8 cellular contexts compared by ENCODE assay signal in the genomic region with DNA sequence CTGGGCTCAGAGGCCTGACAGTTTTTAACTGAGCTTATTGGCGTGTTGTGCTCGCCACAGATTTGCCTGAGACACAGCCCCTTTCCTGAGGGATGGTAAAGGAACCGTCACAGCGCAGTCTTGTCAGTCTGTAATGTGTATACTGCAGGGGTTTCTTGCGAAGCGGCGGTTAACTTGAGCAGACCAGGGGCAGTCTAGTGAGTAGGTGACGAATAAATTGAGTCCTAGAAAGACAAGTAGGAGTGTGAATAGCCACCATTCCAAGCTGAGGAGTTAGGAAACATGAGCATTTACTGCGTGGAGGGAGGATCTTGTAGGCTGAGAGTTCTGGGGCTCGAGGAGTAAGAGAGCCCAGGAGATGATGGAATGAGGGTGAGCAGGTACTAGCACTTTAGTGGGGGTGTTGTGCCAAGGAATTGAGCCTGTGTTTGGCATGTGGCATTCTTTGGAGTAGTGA. TPM values are rescaled to one million over a fixed set of nuclear protein-coding genes. Genes with fewer than 3 reads are reported as not detected.
DNase-seq lines count a peak whose midpoint lies in the region; ATAC-seq and TF ChIP-seq lines count a peak whose summit lies in the region.

No MANE protein-coding gene starts in this region.

- TF ChIP-seq POLR2A in upper lobe of left lung (IDR thresholded peaks at IDR 0.05) = peak in 1 of 4 donors; percentile 2

- H3K27ac ChIP-seq in liver (ENCODE audit: low read depth in 1 of 2, low read length in 2 of 2) (peak overlapping the region; percentile 65 to 83), upper lobe of left lung (peak overlapping the region; percentile 94 to 98 (median 98))

- in situ Hi-C loops in astrocyte of the spinal cord (cut with HindIII; ENCODE audit: low sequenced_read_pairs) = no loop called here

- no peak for TF ChIP-seq CTCF in astrocyte of the spinal cord (IDR thresholded peaks at IDR 0.05; ENCODE audit: low read depth, low read length)
- TF ChIP-seq CTCF in liver (IDR thresholded peaks at IDR 0.05; ENCODE audit: low read depth, low read length, missing input control) = no peak
- TF ChIP-seq CTCF in upper lobe of left lung (IDR thresholded peaks at IDR 0.05) = no peak

- ATAC-seq in activated T-cell treated with anti-CD3 and anti-CD28 coated beads, Interleukin-2, amount 50 U/mL, for 4 hours = no peak
- ATAC-seq in upper lobe of left lung (ENCODE audit: low FRiP score in 2 of 2) (peak in 1 of 2 donors; percentile 16), GM21619 (IDR thresholded peaks at IDR 0.05; ENCODE audit: unreplicated experiment) (no peak)

- peak overlapping the region; percentile 8 to 32 for H3K9ac ChIP-seq in liver (ENCODE audit: low read depth in 1 of 2, low read length in 2 of 2)

- WGBS in liver = 62% methylated on average over 10 of the region's 10 CpGs
- 28 to 37% methylated on average over 10 of the region's 10 CpGs for WGBS in upper lobe of left lung, 2 donors

- peaks cover 61% of the 10 kb centered on the region for H3K4me1 Mint-ChIP-seq in activated T-cell treated with anti-CD3 and anti-CD28 coated beads, Interleukin-2, amount 50 U/mL, for 4 hours (ENCODE audit: low read depth)

- TF ChIP-seq RAD21 in liver (IDR thresholded peaks at IDR 0.05) = no peak

- H3K4me3 ChIP-seq in astrocyte of the spinal cord (ENCODE audit: low read depth, low read length) (peak overlapping the region; percentile 98), liver (ENCODE audit: low read depth in 1 of 3, low read length in 3 of 3) (peak overlapping the region in 2 of 3 donors; percentile 7 to 51), upper lobe of left lung (peak overlapping the region; percentile 47 to 94 (median 74))

- peak overlapping the region; percentile 97 for H3K4me3 Mint-ChIP-seq in activated T-cell treated with anti-CD3 and anti-CD28 coated beads, Interleukin-2, amount 50 U/mL, for 4 hours

- H3K9me3 Mint-ChIP-seq in activated T-cell treated with anti-CD3 and anti-CD28 coated beads, Interleukin-2, amount 50 U/mL, for 4 hours = no peaks in the 10 kb centered on the region

- no peaks in the 10 kb centered on the region for H3K36me3 ChIP-seq in liver (ENCODE audit: control insufficient read depth in 4 of 4, insufficient read depth in 3 of 4, low read depth in 1 of 4, low read length in 3 of 4)
- peaks cover 0 to under 1% (median 0%) of the 10 kb centered on the region in 4 donors for H3K36me3 ChIP-seq in upper lobe of left lung

- no peaks in the 10 kb centered on the region for H3K27me3 ChIP-seq in liver (ENCODE audit: control insufficient read depth in 4 of 4, insufficient read depth in 4 of 4, low read length in 3 of 4)
- H3K27me3 ChIP-seq in upper lobe of left lung = no peaks in the 10 kb centered on the region

- no peak for TF ChIP-seq EP300 in upper lobe of left lung (IDR thresholded peaks at IDR 0.05)

- H3K4me1 ChIP-seq in liver (ENCODE audit: control insufficient read depth in 4 of 4, insufficient read depth in 4 of 4, low read length in 3 of 4) = peaks cover 4 to 27% (median 23%) of the 10 kb centered on the region in 4 donors
- H3K4me1 ChIP-seq in upper lobe of left lung = peaks cover 34 to 52% (median 46%) of the 10 kb centered on the region in 4 donors

- H3K36me3 Mint-ChIP-seq in activated T-cell treated with anti-CD3 and anti-CD28 coated beads, Interleukin-2, amount 50 U/mL, for 4 hours (ENCODE audit: insufficient read depth) = peaks cover 11% of the 10 kb centered on the region

- H3K27me3 Mint-ChIP-seq in activated T-cell treated with anti-CD3 and anti-CD28 coated beads, Interleukin-2, amount 50 U/mL, for 4 hours (ENCODE audit: low read depth) = no peaks in the 10 kb centered on the region

- no peaks in the 10 kb centered on the region for H3K9me3 ChIP-seq in liver (ENCODE audit: control insufficient read depth in 4 of 4, low read length in 3 of 4)
- H3K9me3 ChIP-seq in upper lobe of left lung = no peaks in the 10 kb centered on the region

- no peak for DNase-seq in activated T-cell treated with anti-CD3 and anti-CD28 coated beads, Interleukin-2, amount 50 U/mL, for 4 hours
- no peak for DNase-seq in activated T-cell treated with anti-CD3 and anti-CD28 coated beads, Interleukin-2, amount 50 U/mL, for 1 hour
- no peak for DNase-seq in astrocyte of the spinal cord (ENCODE audit: low read depth, low spot score)
- no peak for DNase-seq in upper lobe of left lung
- no peak for DNase-seq in dedifferentiated amniotic fluid mesenchymal stem cell (ENCODE audit: extremely low spot score)
- DNase-seq in NOMO-1 treated with DMSO at 0.1 percent for 48 hours (lab: John Stamatoyannopoulos, UW; ENCODE audit: unreplicated experiment) = no peak

TF ChIP-seq in liver, 16 proteins besides CTCF, POLR2A, EP300 and RAD21:
- no peak for TF ChIP-seq GABPA (IDR thresholded peaks at IDR 0.05 in 1 of 2, conservative IDR thresholded peaks at IDR 0.05 in 1 of 2)
- TF ChIP-seq, protein P1, sequence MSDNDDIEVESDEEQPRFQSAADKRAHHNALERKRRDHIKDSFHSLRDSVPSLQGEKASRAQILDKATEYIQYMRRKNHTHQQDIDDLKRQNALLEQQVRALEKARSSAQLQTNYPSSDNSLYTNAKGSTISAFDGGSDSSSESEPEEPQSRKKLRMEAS (IDR thresholded peaks at IDR 0.05) = no peak
- no peak for TF ChIP-seq FOXA2 (IDR thresholded peaks at IDR 0.05)
- TF ChIP-seq, protein P2, sequence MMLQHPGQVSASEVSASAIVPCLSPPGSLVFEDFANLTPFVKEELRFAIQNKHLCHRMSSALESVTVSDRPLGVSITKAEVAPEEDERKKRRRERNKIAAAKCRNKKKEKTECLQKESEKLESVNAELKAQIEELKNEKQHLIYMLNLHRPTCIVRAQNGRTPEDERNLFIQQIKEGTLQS (IDR thresholded peaks at IDR 0.05) = no peak
- TF ChIP-seq TAF1 (conservative IDR thresholded peaks at IDR 0.05) = no peak
- no peak for TF ChIP-seq SP1 (IDR thresholded peaks at IDR 0.05)
- no peak for TF ChIP-seq FOXA1 (IDR thresholded peaks at IDR 0.05)
- no peak for TF ChIP-seq EGR1 (IDR thresholded peaks at IDR 0.05; ENCODE audit: low read depth in 2 of 2)
- TF ChIP-seq HNF4A (conservative IDR thresholded peaks at IDR 0.05) = no peak
- no peak for TF ChIP-seq NR2F2 (IDR thresholded peaks at IDR 0.05)
- TF ChIP-seq, protein P3, sequence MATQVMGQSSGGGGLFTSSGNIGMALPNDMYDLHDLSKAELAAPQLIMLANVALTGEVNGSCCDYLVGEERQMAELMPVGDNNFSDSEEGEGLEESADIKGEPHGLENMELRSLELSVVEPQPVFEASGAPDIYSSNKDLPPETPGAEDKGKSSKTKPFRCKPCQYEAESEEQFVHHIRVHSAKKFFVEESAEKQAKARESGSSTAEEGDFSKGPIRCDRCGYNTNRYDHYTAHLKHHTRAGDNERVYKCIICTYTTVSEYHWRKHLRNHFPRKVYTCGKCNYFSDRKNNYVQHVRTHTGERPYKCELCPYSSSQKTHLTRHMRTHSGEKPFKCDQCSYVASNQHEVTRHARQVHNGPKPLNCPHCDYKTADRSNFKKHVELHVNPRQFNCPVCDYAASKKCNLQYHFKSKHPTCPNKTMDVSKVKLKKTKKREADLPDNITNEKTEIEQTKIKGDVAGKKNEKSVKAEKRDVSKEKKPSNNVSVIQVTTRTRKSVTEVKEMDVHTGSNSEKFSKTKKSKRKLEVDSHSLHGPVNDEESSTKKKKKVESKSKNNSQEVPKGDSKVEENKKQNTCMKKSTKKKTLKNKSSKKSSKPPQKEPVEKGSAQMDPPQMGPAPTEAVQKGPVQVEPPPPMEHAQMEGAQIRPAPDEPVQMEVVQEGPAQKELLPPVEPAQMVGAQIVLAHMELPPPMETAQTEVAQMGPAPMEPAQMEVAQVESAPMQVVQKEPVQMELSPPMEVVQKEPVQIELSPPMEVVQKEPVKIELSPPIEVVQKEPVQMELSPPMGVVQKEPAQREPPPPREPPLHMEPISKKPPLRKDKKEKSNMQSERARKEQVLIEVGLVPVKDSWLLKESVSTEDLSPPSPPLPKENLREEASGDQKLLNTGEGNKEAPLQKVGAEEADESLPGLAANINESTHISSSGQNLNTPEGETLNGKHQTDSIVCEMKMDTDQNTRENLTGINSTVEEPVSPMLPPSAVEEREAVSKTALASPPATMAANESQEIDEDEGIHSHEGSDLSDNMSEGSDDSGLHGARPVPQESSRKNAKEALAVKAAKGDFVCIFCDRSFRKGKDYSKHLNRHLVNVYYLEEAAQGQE (IDR thresholded peaks at IDR 0.05) = no peak
- no peak for TF ChIP-seq JUND (IDR thresholded peaks at IDR 0.05)
- no peak for TF ChIP-seq YY1 (IDR thresholded peaks at IDR 0.05)
- no peak for TF ChIP-seq HNF4G (IDR thresholded peaks at IDR 0.05)
- TF ChIP-seq, protein P4, sequence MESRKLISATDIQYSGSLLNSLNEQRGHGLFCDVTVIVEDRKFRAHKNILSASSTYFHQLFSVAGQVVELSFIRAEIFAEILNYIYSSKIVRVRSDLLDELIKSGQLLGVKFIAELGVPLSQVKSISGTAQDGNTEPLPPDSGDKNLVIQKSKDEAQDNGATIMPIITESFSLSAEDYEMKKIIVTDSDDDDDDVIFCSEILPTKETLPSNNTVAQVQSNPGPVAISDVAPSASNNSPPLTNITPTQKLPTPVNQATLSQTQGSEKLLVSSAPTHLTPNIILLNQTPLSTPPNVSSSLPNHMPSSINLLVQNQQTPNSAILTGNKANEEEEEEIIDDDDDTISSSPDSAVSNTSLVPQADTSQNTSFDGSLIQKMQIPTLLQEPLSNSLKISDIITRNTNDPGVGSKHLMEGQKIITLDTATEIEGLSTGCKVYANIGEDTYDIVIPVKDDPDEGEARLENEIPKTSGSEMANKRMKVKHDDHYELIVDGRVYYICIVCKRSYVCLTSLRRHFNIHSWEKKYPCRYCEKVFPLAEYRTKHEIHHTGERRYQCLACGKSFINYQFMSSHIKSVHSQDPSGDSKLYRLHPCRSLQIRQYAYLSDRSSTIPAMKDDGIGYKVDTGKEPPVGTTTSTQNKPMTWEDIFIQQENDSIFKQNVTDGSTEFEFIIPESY (IDR thresholded peaks at IDR 0.05) = no peak
TF ChIP-seq in liver: peak in this region for 0.

RNA-seq across cellular contexts. Expression of a gene that starts 1.4 kb away (rescaled TPM):
- 10 to 100 TPM; 83.2 to 90.5 (median 84.0) TPM for total RNA-seq in activated T-cell treated with anti-CD3 and anti-CD28 coated beads, Interleukin-2, amount 50 U/mL, for 4 hours
- 10 to 100 TPM; 19.4 to 28.0 TPM for total RNA-seq in liver
- 10 to 100 TPM in 1 of 2 donors, 1 to 10 TPM in 1; 9.7 to 12.9 TPM for polyA plus RNA-seq in liver
- total RNA-seq in upper lobe of left lung = 100 to 1,000 TPM in 4 of 6 donors, 10 to 100 TPM in 2; 64.2 to 170 (median 123) TPM

RNA-seq across cellular contexts. Expression of a gene that starts 13.2 kb away (rescaled TPM):
- total RNA-seq in activated T-cell treated with anti-CD3 and anti-CD28 coated beads, Interleukin-2, amount 50 U/mL, for 4 hours = 1 to 10 TPM; 4.6 to 5.8 (median 5.7) TPM
- total RNA-seq in liver (10 to 100 TPM; 11.3 to 20.3 TPM), upper lobe of left lung (10 to 100 TPM; 17.5 to 48.2 (median 22.7) TPM)
- 1 to 10 TPM; 2.0 to 6.1 TPM for polyA plus RNA-seq in liver

Comparison
In these comparisons a context has a peak if more than half of its experiments do, and no peak if none do; other contexts are left out.
1. H3K4me3 ChIP-seq: peak in every context shown above with its lines; median percentile 98 in astrocyte of the spinal cord; 74 in upper lobe of left lung; 29 in liver.